ENCODE assay signal across 8 cellular contexts in genomic region chr17:75262112-75262606, GRCh38. TPM values are rescaled to one million over a fixed set of nuclear protein-coding genes. Genes with fewer than 3 reads are reported as not detected.
DNase-seq lines count a peak whose midpoint lies in the region; ATAC-seq and TF ChIP-seq lines count a peak whose summit lies in the region.

No MANE protein-coding gene starts in this region.

- no peaks in the 10 kb centered on the region for H3K27me3 Mint-ChIP-seq in activated CD4-positive, alpha-beta T cell treated with anti-CD3 and anti-CD28 coated beads for 36 hours
- H3K27me3 Mint-ChIP-seq in endothelial cell (ENCODE audit: unreplicated experiment), result peaks cover 15% of the 10 kb centered on the region

- H3K9me3 ChIP-seq in PC-9 (ENCODE audit: insufficient read depth, low read depth), result no peaks in the 10 kb centered on the region
- H3K9me3 ChIP-seq in neutrophil, result no peaks in the 10 kb centered on the region

- H3K4me3 ChIP-seq in PC-9, result peak overlapping the region; percentile 86
- peak overlapping the region; percentile 78 to 99 for H3K4me3 ChIP-seq in neutrophil (ENCODE audit: low read depth in 1 of 2, low read length in 1 of 2)

- no peaks in the 10 kb centered on the region for H3K9me3 Mint-ChIP-seq in activated CD4-positive, alpha-beta T cell treated with anti-CD3 and anti-CD28 coated beads for 36 hours (ENCODE audit: low read depth)
- no peaks in the 10 kb centered on the region for H3K9me3 Mint-ChIP-seq in endothelial cell (ENCODE audit: unreplicated experiment)

- H2AFZ ChIP-seq in PC-9, result peak overlapping the region; percentile 85

- TF ChIP-seq CTCF in PC-9 (conservative IDR thresholded peaks at IDR 0.05) (no peak), endothelial cell (IDR thresholded peaks at IDR 0.05; ENCODE audit: unreplicated experiment) (no peak), neutrophil (IDR thresholded peaks at IDR 0.05) (no peak)

- H3K4me1 Mint-ChIP-seq in activated CD4-positive, alpha-beta T cell treated with anti-CD3 and anti-CD28 coated beads for 36 hours, result peaks cover 41% of the 10 kb centered on the region
- peaks cover 54% of the 10 kb centered on the region for H3K4me1 Mint-ChIP-seq in endothelial cell (ENCODE audit: unreplicated experiment)

- POLR2A ChIA-PET in activated CD4-positive, alpha-beta T cell treated with anti-CD3 and anti-CD28 coated beads for 36 hours (lab: Charles Lee), result interaction anchor here (0.5 to 4.5 kb wide), 14 partner anchors 9 to 254 kb away, joined by 3 to 73 read pairs (median 4); partner anchors contain the start of genes MIF4GD, SLC25A19, SUMO2 and TSEN54
- POLR2A ChIA-PET in PC-9 (lab: Charles Lee; ENCODE audit: unreplicated experiment), result interaction anchor here (0.6 kb wide), 3 partner anchors 10 to 519 kb away, joined by 3 to 8 read pairs (median 3); no protein-coding TSS in a partner anchor

- peaks cover 14% of the 10 kb centered on the region; the same call in 1 of the 2 replicates for H3F3A ChIP-seq in PC-9 (ENCODE audit: insufficient read depth, low read depth)

- peaks cover 21% of the 10 kb centered on the region for H3K4me1 ChIP-seq in PC-9 (replicated peaks; ENCODE audit: insufficient read depth)
- peaks cover 49 to 54% of the 10 kb centered on the region in 2 experiments for H3K4me1 ChIP-seq in neutrophil (ENCODE audit: control insufficient read depth in 1 of 2, insufficient read depth in 1 of 2, low read depth in 1 of 2, low read length in 1 of 2)

- H3K4me2 ChIP-seq in PC-9, result peak overlapping the region; percentile 99

- peaks cover 44% of the 10 kb centered on the region for H3K36me3 Mint-ChIP-seq in activated CD4-positive, alpha-beta T cell treated with anti-CD3 and anti-CD28 coated beads for 36 hours (ENCODE audit: low read depth)
- H3K36me3 Mint-ChIP-seq in endothelial cell (ENCODE audit: low read depth, unreplicated experiment), result peaks cover 8% of the 10 kb centered on the region

- CTCF ChIA-PET in activated CD4-positive, alpha-beta T cell treated with anti-CD3 and anti-CD28 coated beads for 36 hours (lab: Charles Lee), result interaction anchor here (0.5 to 5.5 kb wide), 19 partner anchors 9 to 1055 kb away, joined by 3 to 78 read pairs (median 3); partner anchors contain the start of genes MIF4GD, NUP85, SLC25A19 and TSEN54
- CTCF ChIA-PET in PC-9 (lab: Charles Lee), result interaction anchor here (0.5 to 2.0 kb wide), 3 partner anchors 9 to 718 kb away, joined by 3 to 8 read pairs (median 3); partner anchors contain the start of gene MIF4GD

- BruUV-seq in PC-9 (replicated peaks; lab: Mats Ljungman, UMichigan), result TSS peak; percentile 70

- H4K20me1 ChIP-seq in PC-9 (ENCODE audit: insufficient read depth), result peaks cover 12% of the 10 kb centered on the region; the same call in 1 of the 2 replicates

- peak overlapping the region; percentile 88 for H3K4me3 Mint-ChIP-seq in activated CD4-positive, alpha-beta T cell treated with anti-CD3 and anti-CD28 coated beads for 36 hours
- peak overlapping the region; percentile 98 for H3K4me3 Mint-ChIP-seq in endothelial cell (ENCODE audit: unreplicated experiment)

- no peaks in the 10 kb centered on the region for H3K9me2 ChIP-seq in PC-9 (ENCODE audit: insufficient read depth)

- DNase-seq in activated CD4-positive, alpha-beta T cell treated with anti-CD3 and anti-CD28 coated beads for 36 hours, result peak; percentile 31
- DNase-seq in activated CD4-positive, alpha-beta T cell treated with anti-CD3 and anti-CD28 coated beads for 48 hours, result no peak
- DNase-seq in PC-9 (no peak), endothelial cell (ENCODE audit: low spot score) (no peak), NCI-H510A treated with DMSO at 0.1 percent for 48 hours (lab: John Stamatoyannopoulos, UW) (no peak)
- no peak for DNase-seq in NK-92 treated with Interleukin-12 subunit alpha and Interleukin-12 subunit beta, amount 100 ng/mL, for 24 hours (lab: John Stamatoyannopoulos, UW)

- H3K27ac ChIP-seq in PC-9 (peak overlapping the region; percentile 88), neutrophil (peak overlapping the region; percentile 96)

- H3K27me3 ChIP-seq in PC-9 (ENCODE audit: insufficient read depth, low read depth) (no peaks in the 10 kb centered on the region), neutrophil (no peaks in the 10 kb centered on the region)

- H3K36me3 ChIP-seq in PC-9 (ENCODE audit: low read depth) (0 out of 2 replicates have a peak, but pooled peaks cover 7% of the 10 kb centered on the region), neutrophil (no peaks in the 10 kb centered on the region)

- H3K79me2 ChIP-seq in PC-9 (ENCODE audit: low read depth), result peaks cover 55% of the 10 kb centered on the region

- peak overlapping the region; percentile 96 for H3K27ac Mint-ChIP-seq in activated CD4-positive, alpha-beta T cell treated with anti-CD3 and anti-CD28 coated beads for 36 hours
- H3K27ac Mint-ChIP-seq in endothelial cell (ENCODE audit: unreplicated experiment), result peak overlapping the region; percentile 99

- intact Hi-C loops in activated CD4-positive, alpha-beta T cell treated with anti-CD3 and anti-CD28 coated beads for 36 hours (cut with DNase I, micrococcal nuclease), result loop anchor here (10.0 kb wide), 2 partner anchors 253 to 593 kb away; partner anchors contain the start of genes CASKIN2 (in 1 of the 2), TSEN54 (in 1 of the 2) and WBP2 (in 1 of the 2)
- intact Hi-C loops in PC-9 (cut with micrococcal nuclease; ENCODE audit: unreplicated experiment), result loop anchor here (10.0 kb wide), 1 partner anchor 253 kb away; the partner anchor contains the start of genes CASKIN2 and TSEN54

- ATAC-seq in activated CD4-positive, alpha-beta T cell treated with anti-CD3 and anti-CD28 coated beads for 36 hours, result peak; percentile 9
- no peak for ATAC-seq in GM21447 (IDR thresholded peaks at IDR 0.05; ENCODE audit: unreplicated experiment)

RNA-seq across cellular contexts. Expression of gene MRPS7, which starts 0.5 kb away (rescaled TPM):
- 10 to 100 TPM; 51.4 to 63.8 TPM for total RNA-seq in activated CD4-positive, alpha-beta T cell treated with anti-CD3 and anti-CD28 coated beads for 36 hours
- 50.1 and 51.3 TPM in 2 replicates for total RNA-seq in PC-9 (2021)
- total RNA-seq in endothelial cell (ENCODE audit: unreplicated experiment), result 63.4 TPM

RNA-seq across cellular contexts. Expression of gene GGA3, which starts 0.8 kb away (rescaled TPM):
- 10 to 100 TPM; 72.9 to 76.7 TPM for total RNA-seq in activated CD4-positive, alpha-beta T cell treated with anti-CD3 and anti-CD28 coated beads for 36 hours
- 34.8 and 37.5 TPM in 2 replicates for total RNA-seq in PC-9 (2021)
- total RNA-seq in endothelial cell (ENCODE audit: unreplicated experiment), result 60.8 TPM

RNA-seq across cellular contexts. Expression of gene MIF4GD, which starts 8.9 kb away (rescaled TPM):
- total RNA-seq in activated CD4-positive, alpha-beta T cell treated with anti-CD3 and anti-CD28 coated beads for 36 hours, result 10 to 100 TPM; 39.0 to 39.1 TPM
- 23.4 and 35.4 TPM in 2 replicates for total RNA-seq in PC-9 (2021)
- 15.7 TPM for total RNA-seq in endothelial cell (ENCODE audit: unreplicated experiment)

RNA-seq across cellular contexts. Expression of gene SLC25A19, which starts 27.1 kb away (rescaled TPM):
- total RNA-seq in activated CD4-positive, alpha-beta T cell treated with anti-CD3 and anti-CD28 coated beads for 36 hours, result 10 to 100 TPM; 67.8 to 79.7 TPM
- total RNA-seq in PC-9 (2021), result 18.7 and 19.4 TPM in 2 replicates
- 2.9 TPM for total RNA-seq in endothelial cell (ENCODE audit: unreplicated experiment)

RNA-seq across cellular contexts. Expression of gene NUP85, which starts 56.7 kb away (rescaled TPM):
- 100 to 1,000 TPM; 130 to 160 TPM for total RNA-seq in activated CD4-positive, alpha-beta T cell treated with anti-CD3 and anti-CD28 coated beads for 36 hours
- total RNA-seq in PC-9 (2021) (64.2 and 73.1 TPM in 2 replicates), endothelial cell (ENCODE audit: unreplicated experiment) (83.9 TPM)
